Comparison of ENCODE assay signal across 24 cellular contexts in the genomic region with DNA sequence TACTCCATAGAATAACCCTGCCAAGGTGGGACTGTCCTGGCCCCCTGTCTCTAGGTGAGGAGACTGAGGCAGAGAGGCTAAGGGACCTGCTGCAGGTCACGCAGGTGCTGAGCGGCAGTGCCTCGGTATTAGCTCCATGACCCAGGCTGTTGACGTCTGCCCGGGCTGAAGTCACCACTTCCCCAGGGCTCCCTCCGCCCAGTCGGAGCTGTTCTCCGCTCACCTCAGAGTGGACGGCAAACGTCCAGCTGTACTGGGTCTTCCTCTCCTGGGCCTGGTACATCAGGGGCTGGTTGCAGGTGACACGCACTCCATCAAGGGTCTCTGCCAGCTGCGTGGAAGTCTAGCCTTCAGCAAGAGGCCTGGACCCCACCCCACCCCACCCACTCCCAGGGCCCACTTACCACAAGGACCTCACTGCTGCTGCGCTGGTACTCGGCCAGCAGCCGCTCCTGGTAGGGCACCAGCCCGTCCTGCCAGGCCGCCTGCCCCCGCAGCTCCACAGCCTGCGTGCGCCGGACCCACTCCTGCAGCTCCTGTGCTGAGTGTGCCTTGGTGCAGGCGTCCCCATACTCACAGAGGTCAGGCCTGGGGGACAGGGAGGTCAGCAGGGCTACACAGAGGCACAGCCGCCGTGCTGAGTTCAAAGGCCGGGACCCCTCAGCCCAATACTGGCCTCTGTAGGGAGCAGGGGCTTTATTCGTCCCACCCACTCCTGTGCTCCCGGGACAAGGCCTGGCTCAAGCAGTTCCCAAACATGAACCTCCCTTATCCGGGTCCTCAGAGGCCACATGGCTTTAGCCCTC. TPM values are rescaled to one million over a fixed set of nuclear protein-coding genes. Genes with fewer than 3 reads are reported as not detected.
"Had no signal": no experiment of that assay in that cellular context is flagged by ENCODE, and none has a peak within 500 bp of the region (broad histone marks: within the 10 kb centered on the region; RNA-seq: fewer than 3 reads in every experiment).

No MANE protein-coding gene starts in this region.

- H3K9me3 ChIP-seq: esophagus muscularis mucosa, gastroesophageal sphincter, heart left ventricle, left lung, stomach, testis, upper lobe of left lung had no signal

- H3K4me1 ChIP-seq: parathyroid adenoma had no signal

- H3K4me2 ChIP-seq: smooth muscle cell had no signal

- H3K27me3 ChIP-seq: cardiac muscle cell, esophagus muscularis mucosa, gastroesophageal sphincter, stomach, testis, upper lobe of left lung had no signal

- DNase-seq: activated CD4-positive, alpha-beta memory T cell treated with anti-CD3 and anti-CD28 coated beads for 36 hours; activated T-cell treated with anti-CD3 and anti-CD28 coated beads for 4 hours; amygdala; dermis blood vessel endothelial cell; effector memory CD4-positive, alpha-beta T cell; left lung; mammary epithelial cell; stimulated activated CD4-positive, alpha-beta T cell treated with anti-CD3 and anti-CD28 coated beads, Interleukin-4, amount 100 ng/mL, for 1 hour; stomach; testis; WERI-Rb-1 had no signal

- H3K36me3 ChIP-seq: cardiac muscle cell, WERI-Rb-1 had no signal

- H3K27ac ChIP-seq: cardiac muscle cell, esophagus muscularis mucosa, gastroesophageal sphincter, heart left ventricle, left lung, parathyroid adenoma, stomach, testis, upper lobe of left lung, WERI-Rb-1 had no signal

- ATAC-seq: gastroesophageal sphincter, heart left ventricle, left lung, sciatic nerve had no signal

- H3K4me3 ChIP-seq: cardiac muscle cell, esophagus muscularis mucosa, gastroesophageal sphincter, heart left ventricle, left lung, smooth muscle cell, stomach, testis, upper lobe of left lung had no signal

- H3K9me3 Mint-ChIP-seq: activated CD4-positive, alpha-beta memory T cell treated with anti-CD3 and anti-CD28 coated beads for 36 hours had no signal

- H3K27me3 Mint-ChIP-seq: activated naive CD8-positive, alpha-beta T cell had no signal

- H3K4me3 Mint-ChIP-seq: activated CD4-positive, alpha-beta memory T cell treated with anti-CD3 and anti-CD28 coated beads for 36 hours had no signal

- FAIRE-seq: endothelial cell of umbilical vein had no signal

- H3K27ac Mint-ChIP-seq: activated CD4-positive, alpha-beta memory T cell treated with anti-CD3 and anti-CD28 coated beads for 36 hours; activated naive CD8-positive, alpha-beta T cell had no signal

- H3K36me3 Mint-ChIP-seq: activated CD4-positive, alpha-beta memory T cell treated with anti-CD3 and anti-CD28 coated beads for 36 hours; activated naive CD8-positive, alpha-beta T cell had no signal

- H3K79me2 ChIP-seq: parathyroid adenoma had no signal

- H2AFZ ChIP-seq: parathyroid adenoma had no signal

- H3K9ac ChIP-seq: parathyroid adenoma had no signal

RNA-seq across cellular contexts. Expression of a gene that starts 22.9 kb away (rescaled TPM):
- total RNA-seq: activated CD4-positive, alpha-beta memory T cell treated with anti-CD3 and anti-CD28 coated beads for 36 hours; cardiac muscle cell; dermis blood vessel endothelial cell; endothelial cell of umbilical vein; esophagus muscularis mucosa; gastroesophageal sphincter; heart left ventricle; kidney epithelial cell; left lung; myocyte; sciatic nerve; smooth muscle cell; T-helper 2 cell treated with Interferon-gamma antibody and Interleukin-4, amounts not matched to agents 100 ng/mL and 5 ng/mL, for 36 hours; upper lobe of left lung had no signal
- polyA plus RNA-seq: cardiac muscle cell, endothelial cell of umbilical vein, heart left ventricle, smooth muscle cell had no signal

RNA-seq across cellular contexts. Expression of a gene that starts 33.3 kb away (rescaled TPM):
- total RNA-seq: cardiac muscle cell, smooth muscle cell had no signal
- polyA plus RNA-seq: endothelial cell of umbilical vein had no signal
